Comparison of ENCODE assay signal across 8 cellular contexts in genomic region chr5:154646841-154647759, GRCh38.
DNase-seq lines count a peak whose midpoint lies in the region; ATAC-seq and TF ChIP-seq lines count a peak whose summit lies in the region.

No MANE protein-coding gene starts in this region.

- ATAC-seq in GM21515 (IDR thresholded peaks at IDR 0.05; ENCODE audit: unreplicated experiment) (peak; percentile 67), PC-3 (peak; percentile 70), memory B cell (ENCODE audit: low read depth) (peak; percentile 66), GM21717 (IDR thresholded peaks at IDR 0.05; ENCODE audit: unreplicated experiment) (no peak)

- H3K27ac ChIP-seq in PC-3 (ENCODE audit: low read length) (no peak overlapping the region), thymus (ENCODE audit: low read depth) (no peak overlapping the region)

- H3K9me2 ChIP-seq in PC-3 (replicated peaks; ENCODE audit: low read length): no peaks in the 10 kb centered on the region

- H3K9me3 Mint-ChIP-seq in memory B cell: peaks cover 5% of the 10 kb centered on the region

- peak overlapping the region; percentile 89 for H3K4me3 Mint-ChIP-seq in memory B cell

- H3K36me3 ChIP-seq in PC-3 (ENCODE audit: low read depth, low read length) (no peaks in the 10 kb centered on the region), thymus (ENCODE audit: control insufficient read depth, insufficient read depth) (no peaks in the 10 kb centered on the region)

- BruUV-seq in PC-3 (replicated peaks; lab: Mats Ljungman, UMichigan): no TSS peak

- peak; percentile 15 for DNase-seq in G401 (ENCODE audit: low spot score)
- peak; percentile 38 for DNase-seq in PC-3
- DNase-seq in ecto neural progenitor cell (ENCODE audit: low spot score): peak; percentile 56
- peak in 1 of 2 donors; percentile 18 for DNase-seq in memory B cell (ENCODE audit: low spot score in 2 of 2)
- DNase-seq in NOMO-1 treated with dmso at 0.1 percent for 144 hours (lab: John Stamatoyannopoulos, UW; ENCODE audit: unreplicated experiment): no peak

- peak overlapping the region; percentile 79 for H3K4me2 ChIP-seq in PC-3 (ENCODE audit: low read length)

- H3K27me3 Mint-ChIP-seq in memory B cell: peaks cover 3% of the 10 kb centered on the region

- intact Hi-C loops in PC-3 (cut with micrococcal nuclease): loop anchor here (10.0 kb wide), 1 partner anchor 298 kb away; the partner anchor contains the start of gene MRPL22

- H3K4me3 ChIP-seq in PC-3 (ENCODE audit: low read length): peak overlapping the region; percentile 46
- H3K4me3 ChIP-seq in thymus (ENCODE audit: low read length): peak overlapping the region; percentile 48

- H4K20me1 ChIP-seq in PC-3 (ENCODE audit: low read length): no peaks in the 10 kb centered on the region

- no peak overlapping the region for H3K27ac Mint-ChIP-seq in memory B cell

- no peaks in the 10 kb centered on the region for H3F3A ChIP-seq in PC-3 (ENCODE audit: low read length, unreplicated experiment)

- POLR2A ChIA-PET in PC-3 (lab: Charles Lee; ENCODE audit: unreplicated experiment): no interaction called here

- H3K79me2 ChIP-seq in PC-3 (ENCODE audit: low read length): no peaks in the 10 kb centered on the region

- WGBS in thymus: 3% methylated on average over 55 of the region's 55 CpGs

- no peaks in the 10 kb centered on the region for H3K27me3 ChIP-seq in PC-3 (ENCODE audit: low read length)
- H3K27me3 ChIP-seq in thymus (ENCODE audit: control insufficient read depth, insufficient read depth): no peaks in the 10 kb centered on the region

- in situ Hi-C loops in G401 (cut with HindIII; ENCODE audit: low sequenced_read_pairs): loop anchor here (10.0 kb wide), 1 partner anchor 238 kb away; no protein-coding TSS in a partner anchor

- H3K36me3 Mint-ChIP-seq in memory B cell: peaks cover 4% of the 10 kb centered on the region

- H3K4me1 ChIP-seq in PC-3 (ENCODE audit: insufficient read depth, low read length) (0 out of 2 replicates have a peak, but pooled peaks cover 4% of the 10 kb centered on the region), thymus (ENCODE audit: control insufficient read depth, insufficient read depth, low read length) (peaks cover 12% of the 10 kb centered on the region)

- TF ChIP-seq CTCF in PC-3 (conservative IDR thresholded peaks at IDR 0.05; ENCODE audit: low read depth, low read length): no peak

- H3K9me3 ChIP-seq in PC-3 (ENCODE audit: low read length) (no peaks in the 10 kb centered on the region), thymus (ENCODE audit: control insufficient read depth) (no peaks in the 10 kb centered on the region)

- peak overlapping the region; percentile 78 for H2AFZ ChIP-seq in PC-3 (ENCODE audit: low read length)

- CTCF ChIA-PET in PC-3 (lab: Charles Lee): no interaction called here

- H3K9ac ChIP-seq in PC-3 (ENCODE audit: low read length): no peak overlapping the region

- H3K4me1 Mint-ChIP-seq in memory B cell: peaks cover 16% of the 10 kb centered on the region
